ENCODE assay signal across 16 cellular contexts in genomic region chr11:24935059-24935458, GRCh38.
DNase-seq lines count a peak whose midpoint lies in the region; ATAC-seq and TF ChIP-seq lines count a peak whose summit lies in the region.
"Had no signal": no experiment of that assay in that cellular context is flagged by ENCODE, and none has a peak within 500 bp of the region (broad histone marks: within the 10 kb centered on the region; RNA-seq: fewer than 3 reads in every experiment).

No MANE protein-coding gene starts in this region.

- POLR2A ChIA-PET in AG04450 (lab: Yijun Ruan, JAX): no interaction called here

- peaks cover 4% of the 10 kb centered on the region for H3K4me1 ChIP-seq in iPS-18a (ENCODE audit: control insufficient read depth, low read depth, low read length)

- DNase-seq in AG04450 (ENCODE audit: low read depth, low spot score): peak; percentile 30
- DNase-seq in HuH-7 (ENCODE audit: low spot score): peak; percentile 10
- DNase-seq in astrocyte of the spinal cord (ENCODE audit: low read depth, low spot score): peak; percentile 5
- no peak for DNase-seq in NCI-H1092 (lab: John Stamatoyannopoulos, UW)
- DNase-seq: GDM1, H7, NCI-H1105, NCI-H146, NCI-H2029, NCI-H226, NCI-H526, Right ventricle myocardium superior had no signal

- H3K4me3 ChIP-seq in AG04450 (ENCODE audit: low read depth, low read length) (no peak overlapping the region), astrocyte of the spinal cord (ENCODE audit: low read depth, low read length) (no peak overlapping the region), iPS-18a (ENCODE audit: low read length) (no peak overlapping the region)

- TF ChIP-seq CTCF in AG04450 (IDR thresholded peaks at IDR 0.05; ENCODE audit: low read depth, low read length) (no peak), astrocyte of the spinal cord (IDR thresholded peaks at IDR 0.05; ENCODE audit: low read depth, low read length) (no peak)

- H3K36me3 ChIP-seq in iPS-18a (ENCODE audit: control insufficient read depth, low read depth, low read length): no peaks in the 10 kb centered on the region

- H3K9me3 ChIP-seq in AG04450 (ENCODE audit: control insufficient read depth, insufficient read depth, low read length) (no peaks in the 10 kb centered on the region), iPS-18a (ENCODE audit: control insufficient read depth, low read depth, low read length) (no peaks in the 10 kb centered on the region)

- H3K27ac ChIP-seq in AG04450 (ENCODE audit: low read depth, low read length) (no peak overlapping the region), iPS-18a (ENCODE audit: low read length) (peak overlapping the region; percentile 47)
- H3K27ac ChIP-seq: KMS-11 had no signal

- H3K9ac ChIP-seq in iPS-18a (ENCODE audit: low read length): no peak overlapping the region
- H3K9ac ChIP-seq: KMS-11 had no signal

- CTCF ChIA-PET in AG04450 (lab: Charles Lee): interaction anchor here (1.5 kb wide), 1 partner anchor 1914 kb away, joined by 3 read pairs; no protein-coding TSS in a partner anchor

- ATAC-seq in HG03025 (IDR thresholded peaks at IDR 0.05; ENCODE audit: low FRiP score, unreplicated experiment) (no peak), GM18870 (IDR thresholded peaks at IDR 0.05; ENCODE audit: unreplicated experiment) (no peak)

- H3K27me3 ChIP-seq in AG04450 (ENCODE audit: control insufficient read depth, insufficient read depth, low read length): no peaks in the 10 kb centered on the region
- H3K27me3 ChIP-seq in iPS-18a (ENCODE audit: control insufficient read depth, insufficient read depth, low read length): no peaks in the 10 kb centered on the region

- in situ Hi-C loops in astrocyte of the spinal cord (cut with HindIII; ENCODE audit: low sequenced_read_pairs): no loop called here
